ENCODE assay signal across 9 cellular contexts in genomic region chr12:54028324-54029201, GRCh38. TPM values are rescaled to one million over a fixed set of nuclear protein-coding genes. Genes with fewer than 3 reads are reported as not detected.
DNase-seq lines count a peak whose midpoint lies in the region; ATAC-seq and TF ChIP-seq lines count a peak whose summit lies in the region.
"Had no signal": no experiment of that assay in that cellular context is flagged by ENCODE, and none has a peak within 500 bp of the region (broad histone marks: within the 10 kb centered on the region; RNA-seq: fewer than 3 reads in every experiment).

Gene HOXC6 (plus strand): TSS chr12:54028440. CDS start chr12:54028522, 82 bp downstream.

- POLR2A ChIA-PET in HEK293T (lab: Yijun Ruan, JAX) = interaction anchor here (0.6 to 4.0 kb wide), 6 partner anchors 9 to 239 kb away, joined by 3 to 26 read pairs (median 3); partner anchors contain the start of genes HOXC8 and HOXC9

- H3K27me3 ChIP-seq in smooth muscle cell (ENCODE audit: low read depth) = peaks cover 99% of the 10 kb centered on the region
- H3K27me3 ChIP-seq: SJSA1 had no signal

- peak within 1 kb of the TSS; percentile 73 for H3K27ac ChIP-seq in smooth muscle cell (ENCODE audit: low read depth)
- H3K27ac ChIP-seq: HL-60, SJSA1 had no signal

- H3K9ac ChIP-seq in smooth muscle cell (ENCODE audit: low read depth) = peak within 1 kb of the TSS; percentile 60

- no peaks in the 10 kb centered on the region for H3K9me3 ChIP-seq in smooth muscle cell (replicated peaks; ENCODE audit: low read depth)
- H3K9me3 ChIP-seq: SJSA1 had no signal

- no peak for TF ChIP-seq CTCF in fibroblast of mammary gland (conservative IDR thresholded peaks at IDR 0.05; ENCODE audit: control insufficient read depth, insufficient read depth, low read depth, low read length)
- no peak for TF ChIP-seq CTCF in smooth muscle cell (IDR thresholded peaks at IDR 0.05; ENCODE audit: borderline replicate concordance, insufficient read depth, poor library complexity, severe bottlenecking)

- H4K20me1 ChIP-seq in smooth muscle cell (ENCODE audit: low read depth) = no peaks in the 10 kb centered on the region

- DNase-seq in HEK293T (ENCODE audit: extremely low spot score) (peak; percentile 53), OCI-M1 (lab: John Stamatoyannopoulos, UW) (peak; percentile 28), fibroblast of mammary gland (ENCODE audit: low read depth) (peak; percentile 89), smooth muscle cell (lab: John Stamatoyannopoulos, UW; ENCODE audit: unreplicated experiment) (no peak), DMS153 (lab: John Stamatoyannopoulos, UW) (no peak)
- DNase-seq in activated CD8-positive, alpha-beta memory T cell treated with anti-CD3 and anti-CD28 coated beads for 24 hours = no peak

- 5% methylated on average over 36 of the region's 36 CpGs for WGBS in smooth muscle cell (ENCODE audit: low lambda C conversion rate)

- CTCF ChIA-PET in HEK293T (lab: Yijun Ruan, JAX) = interaction anchor here (0.7 to 2.6 kb wide), 10 partner anchors 21 to 217 kb away, joined by 3 to 11 read pairs (median 4); partner anchors contain the start of gene HOXC10

- H2AFZ ChIP-seq in smooth muscle cell (ENCODE audit: low read depth) = peak within 1 kb of the TSS; percentile 70

- H3K4me2 ChIP-seq in smooth muscle cell = peak within 1 kb of the TSS; percentile 94

- H3F3A ChIP-seq in smooth muscle cell (ENCODE audit: low read depth) = no peaks in the 10 kb centered on the region

- H3K4me1 ChIP-seq in smooth muscle cell (ENCODE audit: low read depth) = peaks cover 14% of the 10 kb centered on the region

- H3K36me3 ChIP-seq in smooth muscle cell (ENCODE audit: low read depth) = no peaks in the 10 kb centered on the region

- no peak for ATAC-seq in HG03460 (IDR thresholded peaks at IDR 0.05; ENCODE audit: unreplicated experiment)

- H3K4me3 ChIP-seq in fibroblast of mammary gland (ENCODE audit: control insufficient read depth, low read depth, low read length) (peak within 1 kb of the TSS; percentile 71), smooth muscle cell (peak within 1 kb of the TSS; percentile 52)
- H3K4me3 ChIP-seq: SJSA1 had no signal

- H3K79me2 ChIP-seq in smooth muscle cell (ENCODE audit: low read depth) = peaks cover 21% of the 10 kb centered on the region

TF ChIP-seq in HEK293T, 16 proteins besides CTCF, POLR2A, EP300 and RAD21:
- TF ChIP-seq BHLHE40 (IDR thresholded peaks at IDR 0.05; ENCODE audit: borderline replicate concordance) (no peak), ZNF384 (IDR thresholded peaks at IDR 0.05) (no peak), CTBP1 (IDR thresholded peaks at IDR 0.05; ENCODE audit: borderline replicate concordance) (peak; percentile 86; the same call in 1 of the 2 replicates), FOXM1 (IDR thresholded peaks at IDR 0.05; ENCODE audit: borderline replicate concordance) (0 out of 2 replicates have a peak, but pooled peaks have one; percentile 39), ARNT (IDR thresholded peaks at IDR 0.05) (peak; percentile 89)
- TF ChIP-seq, protein P1, sequence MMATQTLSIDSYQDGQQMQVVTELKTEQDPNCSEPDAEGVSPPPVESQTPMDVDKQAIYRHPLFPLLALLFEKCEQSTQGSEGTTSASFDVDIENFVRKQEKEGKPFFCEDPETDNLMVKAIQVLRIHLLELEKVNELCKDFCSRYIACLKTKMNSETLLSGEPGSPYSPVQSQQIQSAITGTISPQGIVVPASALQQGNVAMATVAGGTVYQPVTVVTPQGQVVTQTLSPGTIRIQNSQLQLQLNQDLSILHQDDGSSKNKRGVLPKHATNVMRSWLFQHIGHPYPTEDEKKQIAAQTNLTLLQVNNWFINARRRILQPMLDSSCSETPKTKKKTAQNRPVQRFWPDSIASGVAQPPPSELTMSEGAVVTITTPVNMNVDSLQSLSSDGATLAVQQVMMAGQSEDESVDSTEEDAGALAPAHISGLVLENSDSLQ (IDR thresholded peaks at IDR 0.05) = peak; percentile 84

RNA-seq across cellular contexts. Expression of gene HOXC6, which starts in this region (rescaled TPM):
- 3.0 and 3.1 TPM in 2 replicates for total RNA-seq in smooth muscle cell
- 8.3 and 12.3 TPM in 2 replicates for polyA plus RNA-seq in smooth muscle cell

Comparison
In these comparisons a context has a peak if more than half of its experiments do, and no peak if none do; other contexts are left out.
1. DNase-seq: peak in HEK293T (single experiment), OCI-M1 (single experiment) and fibroblast of mammary gland (single experiment); none in smooth muscle cell (single experiment), DMS153 (single experiment) and activated CD8-positive, alpha-beta memory T cell treated with anti-CD3 and anti-CD28 coated beads for 24 hours (single experiment).